ENCODE assay signal across 8 cellular contexts in genomic region chr3:153927107-153927506, GRCh38.
A peak's percentile ranks its signal among the peaks of the same experiment; 100 is the strongest.
DNase-seq lines count a peak whose midpoint lies in the region; ATAC-seq and TF ChIP-seq lines count a peak whose summit lies in the region.

No MANE protein-coding gene starts in this region.

- ATAC-seq in GM18511 (IDR thresholded peaks at IDR 0.05; ENCODE audit: unreplicated experiment) (peak; percentile 88), HG03432 (IDR thresholded peaks at IDR 0.05; ENCODE audit: unreplicated experiment) (peak; percentile 80), omental fat pad (ENCODE audit: low FRiP score) (peak; percentile 96)

- in situ Hi-C loops in astrocyte of the cerebellum (cut with HindIII; ENCODE audit: low sequenced_read_pairs), result no loop called here

- intact Hi-C loops in posterior cingulate gyrus (cut with DNase I), result loop anchor here (2.0 to 5.0 kb wide), 2 partner anchors 884 to 900 kb away; no protein-coding TSS in a partner anchor

- TF ChIP-seq CTCF in astrocyte of the cerebellum (IDR thresholded peaks at IDR 0.05; ENCODE audit: low read depth, low read length, missing control alignments) (no peak), omental fat pad (IDR thresholded peaks at IDR 0.05) (no peak)

- no peak overlapping the region for H3K4me3 ChIP-seq in astrocyte of the cerebellum (ENCODE audit: low read depth, low read length)

- DNase-seq in astrocyte of the cerebellum (ENCODE audit: low read depth) (peak; percentile 48), omental fat pad (ENCODE audit: low spot score) (no peak), posterior cingulate gyrus (no peak), ecto neural progenitor cell (ENCODE audit: low spot score) (no peak)
- no peak for DNase-seq in activated CD8-positive, alpha-beta memory T cell treated with anti-CD3 and anti-CD28 coated beads, Interleukin-2, amount 50 U/mL, for 4 hours
- DNase-seq in stimulated activated CD4-positive, alpha-beta T cell treated with anti-CD3 and anti-CD28 coated beads, Interleukin-4, amount 100 ng/mL, for 4 hours, result no peak
